ENCODE assay signal across 7 cellular contexts in genomic region chr1:65075123-65075976, GRCh38.
A peak's percentile ranks its signal among the peaks of the same experiment; 100 is the strongest.
DNase-seq lines count a peak whose midpoint lies in the region; ATAC-seq, FAIRE-seq and TF ChIP-seq lines count a peak whose summit lies in the region.

No MANE protein-coding gene starts in this region.

- BruUV-seq in MCF 10A (replicated peaks; lab: Mats Ljungman, UMichigan): no TSS peak

- no peaks in the 10 kb centered on the region for H3K36me3 Mint-ChIP-seq in MCF 10A (ENCODE audit: insufficient read depth, unreplicated experiment)

- H3K9me1 ChIP-seq in keratinocyte (ENCODE audit: control insufficient read depth, extremely low read depth, insufficient read depth, low read length): no peaks in the 10 kb centered on the region

- CTCF ChIA-PET in MCF 10A (lab: Yijun Ruan, JAX): interaction anchor here (0.6 to 6.0 kb wide), 51 partner anchors 8 to 618 kb away, joined by 3 to 51 read pairs (median 4); partner anchors contain the start of gene RAVER2

- H3K4me3 ChIP-seq in GM12875 (ENCODE audit: low read depth, low read length) (no peak overlapping the region), keratinocyte (ENCODE audit: control insufficient read depth in 2 of 3, extremely low read depth in 1 of 3, insufficient read depth in 2 of 3, low read depth in 1 of 3, low read length in 3 of 3) (no peak overlapping the region)

- H4K20me1 ChIP-seq in keratinocyte (ENCODE audit: control insufficient read depth, extremely low read depth, insufficient read depth, low read length): no peaks in the 10 kb centered on the region

- H3K27ac ChIP-seq in keratinocyte (ENCODE audit: control insufficient read depth, insufficient read depth, low read length): no peak overlapping the region

- no peaks in the 10 kb centered on the region for H3K4me1 ChIP-seq in keratinocyte (ENCODE audit: control insufficient read depth, extremely low read depth, insufficient read depth, low read length)

- dilution Hi-C loops in keratinocyte (cut with MboI; ENCODE audit: extremely low pct_ligation_motif_present, low sequenced_read_pairs): no loop called here

- H3K9me3 ChIP-seq in keratinocyte (ENCODE audit: control insufficient read depth, low read depth, low read length): no peaks in the 10 kb centered on the region

- H2AFZ ChIP-seq in keratinocyte (ENCODE audit: control insufficient read depth, low read length): no peak overlapping the region

- intact Hi-C loops in MCF 10A (cut with micrococcal nuclease): loop anchor here (1.0 to 5.0 kb wide), 2 partner anchors 134 to 612 kb away; no protein-coding TSS in a partner anchor

- ATAC-seq in HG02798 (IDR thresholded peaks at IDR 0.05; ENCODE audit: poor library complexity, unreplicated experiment): peak; percentile 89

- H3K27me3 Mint-ChIP-seq in MCF 10A (ENCODE audit: insufficient read depth, unreplicated experiment): no peaks in the 10 kb centered on the region

- H3K9ac ChIP-seq in keratinocyte (ENCODE audit: control insufficient read depth, extremely low read depth, insufficient read depth, low read length): no peak overlapping the region

- POLR2A ChIA-PET in MCF 10A (lab: Yijun Ruan, JAX): interaction anchor here (1.2 to 2.3 kb wide), 2 partner anchors 10 to 344 kb away, joined by 4 to 13 read pairs; no protein-coding TSS in a partner anchor

- H3K4me1 Mint-ChIP-seq in MCF 10A (ENCODE audit: insufficient read depth, unreplicated experiment): peaks cover 5% of the 10 kb centered on the region

- H3K36me3 ChIP-seq in keratinocyte (ENCODE audit: control insufficient read depth in 2 of 2, extremely low read depth in 1 of 2, insufficient read depth in 2 of 2, low read length in 2 of 2): no peaks in the 10 kb centered on the region

- H3K27me3 ChIP-seq in keratinocyte (ENCODE audit: control insufficient read depth, extremely low read depth, insufficient read depth, low read length): no peaks in the 10 kb centered on the region

- no peaks in the 10 kb centered on the region for H3K9me3 Mint-ChIP-seq in MCF 10A (ENCODE audit: unreplicated experiment)

- TF ChIP-seq CTCF in GM12875 (IDR thresholded peaks at IDR 0.05; ENCODE audit: borderline replicate concordance, insufficient read depth, low read depth, low read length) (peak; percentile 69), MCF 10A (IDR thresholded peaks at IDR 0.05; ENCODE audit: unreplicated experiment) (peak; percentile 48), keratinocyte (optimal IDR thresholded peaks at IDR 0.05 in 1 of 3, IDR thresholded peaks at IDR 0.05 in 1 of 3, conservative IDR thresholded peaks at IDR 0.05 in 1 of 3; ENCODE audit: extremely low read depth in 1 of 3, insufficient read depth in 2 of 3, low read length in 3 of 3) (peak; percentile 61 to 81 (median 74))

- peak; percentile 86 for FAIRE-seq in keratinocyte (lab: Jason Lieb, UNC)

- H3K4me2 ChIP-seq in keratinocyte (ENCODE audit: control insufficient read depth, extremely low read depth, insufficient read depth, low read depth, low read length): no peak overlapping the region

- H3K4me3 Mint-ChIP-seq in MCF 10A (ENCODE audit: unreplicated experiment): no peak overlapping the region

- no peaks in the 10 kb centered on the region for H3K79me2 ChIP-seq in keratinocyte (ENCODE audit: control insufficient read depth, insufficient read depth, low read length)

- no peak overlapping the region for H3K27ac Mint-ChIP-seq in MCF 10A (ENCODE audit: low read depth, unreplicated experiment)

- DNase-seq in NCI-H2029 treated with DMSO at 0.1 percent for 48 hours (lab: John Stamatoyannopoulos, UW) (peak; percentile 90), UCSD-AML1 (lab: John Stamatoyannopoulos, UW; ENCODE audit: unreplicated experiment) (peak; percentile 22), MCF 10A (ENCODE audit: unreplicated experiment) (peak; percentile 71), keratinocyte (ENCODE audit: low read depth, low spot score) (no peak)
- peak in 2 of 3 donors; percentile 39 to 49 for DNase-seq in stimulated activated CD4-positive, alpha-beta T cell treated with anti-CD3 and anti-CD28 coated beads, TNF-alpha, amount 100 ng/mL, for 1 hour (ENCODE audit: low read depth in 3 of 3, low spot score in 1 of 3)
